ENCODE assay signal across 20 cellular contexts in the genomic region with DNA sequence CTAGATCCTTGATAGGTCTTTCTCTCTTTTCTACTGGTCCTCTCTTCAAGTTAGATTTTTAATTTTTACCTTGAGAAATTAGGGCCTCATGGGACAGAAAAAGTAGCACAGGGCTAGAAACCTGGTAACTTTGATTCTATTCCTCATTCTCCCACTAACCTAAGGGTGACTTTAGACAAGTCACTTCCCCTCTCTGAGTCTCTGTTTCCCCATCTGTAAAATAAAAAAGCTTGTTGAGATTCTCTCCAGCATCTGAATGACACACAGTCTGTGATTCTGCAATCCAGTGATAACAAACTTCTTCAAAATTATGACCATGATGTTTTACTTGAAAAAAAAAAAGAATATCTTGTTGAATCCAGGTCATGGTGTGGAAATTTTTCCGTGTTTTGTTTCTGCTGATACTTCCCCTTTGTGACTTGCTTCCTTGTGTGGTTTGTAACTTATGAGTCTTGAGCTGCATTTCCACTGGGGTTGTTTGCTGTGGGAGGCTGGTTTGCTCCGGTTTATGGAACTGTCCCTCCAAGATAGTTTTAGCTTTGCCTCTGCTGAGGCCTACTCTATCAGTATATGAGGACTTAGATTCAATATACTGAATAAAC. TPM values are rescaled to one million over a fixed set of nuclear protein-coding genes. Genes with fewer than 3 reads are reported as not detected.
DNase-seq lines count a peak whose midpoint lies in the region; ATAC-seq and TF ChIP-seq lines count a peak whose summit lies in the region.
"Had no signal": no experiment of that assay in that cellular context is flagged by ENCODE, and none has a peak within 500 bp of the region (broad histone marks: within the 10 kb centered on the region; RNA-seq: fewer than 3 reads in every experiment).

No MANE protein-coding gene starts in this region.

- CTCF ChIA-PET in CD4-positive, alpha-beta T cell (lab: Charles Lee): interaction anchor here (0.8 to 1.5 kb wide), 2 partner anchors 10 to 33 kb away, joined by 4 read pairs; no protein-coding TSS in a partner anchor

- H3K4me3 ChIP-seq in heart left ventricle (no peak overlapping the region), SJSA1 (no peak overlapping the region), lung (no peak overlapping the region), upper lobe of right lung (no peak overlapping the region)
- H3K4me3 ChIP-seq: HAP-1, neural progenitor cell had no signal

- H3K36me3 ChIP-seq in heart left ventricle: no peaks in the 10 kb centered on the region
- H3K36me3 ChIP-seq in SJSA1: no peaks in the 10 kb centered on the region
- no peaks in the 10 kb centered on the region for H3K36me3 ChIP-seq in lung (ENCODE audit: control insufficient read depth in 2 of 2, insufficient read depth in 2 of 2, low read length in 2 of 2)
- no peaks in the 10 kb centered on the region for H3K36me3 ChIP-seq in upper lobe of right lung
- H3K36me3 ChIP-seq: HAP-1, neural progenitor cell, WERI-Rb-1 had no signal

- H3K9me3 Mint-ChIP-seq in CD4-positive, alpha-beta T cell: no peaks in the 10 kb centered on the region
- H3K9me3 Mint-ChIP-seq: stimulated activated naive CD8-positive, alpha-beta T cell treated with anti-CD3 and anti-CD28 coated beads, Interleukin-15, Interleukin-2, amounts not matched to agents 100 ng/mL and 50 ng/mL, for 24 hours had no signal

- no peaks in the 10 kb centered on the region for H3K36me3 Mint-ChIP-seq in CD4-positive, alpha-beta T cell (ENCODE audit: low read depth)
- H3K36me3 Mint-ChIP-seq: neural progenitor cell had no signal

- H3K9me3 ChIP-seq in heart left ventricle: no peaks in the 10 kb centered on the region
- no peaks in the 10 kb centered on the region for H3K9me3 ChIP-seq in SJSA1 (replicated peaks)
- H3K9me3 ChIP-seq in lung (ENCODE audit: control insufficient read depth in 2 of 2, insufficient read depth in 1 of 2, low read length in 1 of 2): peaks cover 0 to 4% of the 10 kb centered on the region in 2 donors
- H3K9me3 ChIP-seq in upper lobe of right lung: no peaks in the 10 kb centered on the region
- H3K9me3 ChIP-seq in CD4-positive, alpha-beta T cell (ENCODE audit: control insufficient read depth, low read length): no peaks in the 10 kb centered on the region
- H3K9me3 ChIP-seq: HAP-1 had no signal

- no peak for TF ChIP-seq CTCF in heart left ventricle (IDR thresholded peaks at IDR 0.05)
- TF ChIP-seq CTCF in lung (IDR thresholded peaks at IDR 0.05; ENCODE audit: control extremely low read depth, extremely low read depth): no peak
- TF ChIP-seq CTCF in upper lobe of right lung (IDR thresholded peaks at IDR 0.05): no peak
- TF ChIP-seq CTCF in CD4-positive, alpha-beta T cell (IDR thresholded peaks at IDR 0.05): no peak

- DNase-seq in heart left ventricle: no peak
- DNase-seq in cardiac septum (ENCODE audit: low spot score): no peak
- no peak for DNase-seq in SJSA1 (ENCODE audit: low read depth in 1 of 2, low spot score in 2 of 2)
- DNase-seq in lung (ENCODE audit: low spot score): no peak
- DNase-seq in upper lobe of right lung: no peak
- no peak for DNase-seq in amygdala (lab: John Stamatoyannopoulos, UW)
- no peak for DNase-seq in CD4-positive, alpha-beta T cell
- DNase-seq: activated CD8-positive, alpha-beta memory T cell treated with anti-CD3 and anti-CD28 coated beads, Interleukin-2, amount 50 U/mL, for 48 hours; activated naive CD4-positive, alpha-beta T cell treated with Interleukin-2 at 50 U/mL for 16 hours; effector CD4-positive, alpha-beta T cell; NCI-H1092 treated with DMSO at 0.1 percent for 48 hours; right cardiac atrium; SW 1271; WERI-Rb-1 had no signal

- H3K27ac Mint-ChIP-seq in CD4-positive, alpha-beta T cell: no peak overlapping the region
- H3K27ac Mint-ChIP-seq: neural progenitor cell; stimulated activated naive CD8-positive, alpha-beta T cell treated with anti-CD3 and anti-CD28 coated beads, Interleukin-15, Interleukin-2, amounts not matched to agents 100 ng/mL and 50 ng/mL, for 24 hours had no signal

- 70 to 78% (median 77%) methylated on average over 2 of the region's 2 CpGs for WGBS in heart left ventricle, 4 donors
- whole genome bisulfite sequencing in lung, 2 donors: 33 to 60% methylated on average over 2 of the region's 2 CpGs

- no peak overlapping the region for H3K4me3 Mint-ChIP-seq in CD4-positive, alpha-beta T cell
- H3K4me3 Mint-ChIP-seq: neural progenitor cell; stimulated activated naive CD8-positive, alpha-beta T cell treated with anti-CD3 and anti-CD28 coated beads, Interleukin-15, Interleukin-2, amounts not matched to agents 100 ng/mL and 50 ng/mL, for 24 hours had no signal

- H3K4me1 Mint-ChIP-seq in CD4-positive, alpha-beta T cell (ENCODE audit: low read depth): peaks cover 2% of the 10 kb centered on the region
- H3K4me1 Mint-ChIP-seq: neural progenitor cell had no signal

- H3K27me3 ChIP-seq in heart left ventricle (no peaks in the 10 kb centered on the region), SJSA1 (replicated peaks) (no peaks in the 10 kb centered on the region), lung (ENCODE audit: control insufficient read depth, insufficient read depth) (no peaks in the 10 kb centered on the region), upper lobe of right lung (no peaks in the 10 kb centered on the region)
- no peaks in the 10 kb centered on the region for H3K27me3 ChIP-seq in CD4-positive, alpha-beta T cell (ENCODE audit: control insufficient read depth, insufficient read depth, low read length)
- H3K27me3 ChIP-seq: neural progenitor cell had no signal

- POLR2A ChIA-PET in CD4-positive, alpha-beta T cell (lab: Charles Lee): interaction anchor here (0.5 kb wide), 1 partner anchor 8 kb away, joined by 3 read pairs; no protein-coding TSS in a partner anchor

- TF ChIP-seq POLR2A in heart left ventricle (IDR thresholded peaks at IDR 0.05): no peak

- ATAC-seq in heart left ventricle (peak in 3 of 4 donors; percentile 13 to 47 (median 31)), lung (ENCODE audit: insufficient read depth, low FRiP score) (peak; percentile 44), upper lobe of right lung (peak; percentile 72), GM18511 (IDR thresholded peaks at IDR 0.05; ENCODE audit: unreplicated experiment) (no peak)
- ATAC-seq in CD4-positive, alpha-beta T cell (ENCODE audit: poor library complexity): no peak

- peaks cover 0 to 79% (median 10%) of the 10 kb centered on the region in 12 donors for H3K4me1 ChIP-seq in heart left ventricle
- peaks cover 36% of the 10 kb centered on the region for H3K4me1 ChIP-seq in SJSA1 (replicated peaks)
- H3K4me1 ChIP-seq in lung (ENCODE audit: control insufficient read depth in 2 of 2, insufficient read depth in 2 of 2, low read length in 2 of 2): no peaks in the 10 kb centered on the region
- peaks cover 45% of the 10 kb centered on the region for H3K4me1 ChIP-seq in upper lobe of right lung
- H3K4me1 ChIP-seq: HAP-1, neural progenitor cell had no signal

- H3K27me3 Mint-ChIP-seq in CD4-positive, alpha-beta T cell: no peaks in the 10 kb centered on the region

- intact Hi-C loops in heart left ventricle (cut with DNase I) (loop anchor here in 1 of 10 donors (5.0 kb wide), 1 partner anchor 60 kb away; no protein-coding TSS in a partner anchor), cardiac septum (cut with DNase I) (no loop called here), upper lobe of right lung (cut with DNase I) (no loop called here)
- intact Hi-C loops in CD4-positive, alpha-beta T cell (cut with DNase I, micrococcal nuclease): no loop called here

- H3K27ac ChIP-seq in heart left ventricle (peak overlapping the region in 7 of 12 donors; percentile 4 to 86 (median 61)), SJSA1 (peak overlapping the region; percentile 62), lung (ENCODE audit: low read depth in 1 of 2, low read length in 1 of 2) (no peak overlapping the region), upper lobe of right lung (peak overlapping the region; percentile 67)
- H3K27ac ChIP-seq in CD4-positive, alpha-beta T cell (ENCODE audit: low read depth, low read length): no peak overlapping the region
- H3K27ac ChIP-seq: 22Rv1, neural progenitor cell, WERI-Rb-1 had no signal

RNA-seq across cellular contexts. Expression of gene MPEG1, which starts 9.8 kb away (rescaled TPM):
- 10 to 100 TPM in 3 of 9 donors, 1 to 10 TPM in 6; 2.8 to 78.6 (median 7.1) TPM for total RNA-seq in heart left ventricle
- 1 to 10 TPM; 1.4 to 3.6 TPM for polyA plus RNA-seq in heart left ventricle
- total RNA-seq in cardiac septum: 4.3 TPM
- not detected in 2 replicates for total RNA-seq in SJSA1 (2014; rRNA removed; shearing (Covaris generic))
- 10 to 100 TPM; 28.1 to 45.6 TPM for total RNA-seq in lung
- polyA plus RNA-seq in lung: 10 to 100 TPM in 1 of 2 donors, 1 to 10 TPM in 1; 7.0 to 63.5 TPM
- total RNA-seq in upper lobe of right lung: 34.1 TPM
- total RNA-seq in CD4-positive, alpha-beta T cell: 1 to 10 TPM; 2.8 to 2.9 TPM
- total RNA-seq: bronchial epithelial cell had no signal

RNA-seq across cellular contexts. Expression of gene DTX4, which starts 50.6 kb away (rescaled TPM):
- 1 to 10 TPM in 8 of 9 donors, under 1 TPM in 1; 0.74 to 6.8 (median 2.1) TPM for total RNA-seq in heart left ventricle
- 1 to 10 TPM in 1 of 2 donors, under 1 TPM in 1; 0.76 to 1.1 TPM for polyA plus RNA-seq in heart left ventricle
- total RNA-seq in cardiac septum: 1.5 TPM
- 4.1 and 7.6 TPM in 2 replicates for total RNA-seq in SJSA1 (2014; rRNA removed; shearing (Covaris generic))
- 10 to 100 TPM; 44.6 to 51.6 TPM for total RNA-seq in lung
- polyA plus RNA-seq in lung: 10 to 100 TPM; 14.7 to 25.0 TPM
- total RNA-seq in upper lobe of right lung: 43.1 TPM
- total RNA-seq in CD4-positive, alpha-beta T cell: 1 to 10 TPM in 1 of 2 experiments, under 1 TPM in 1; 0.93 to 1.0 TPM

Comparison
In these comparisons a context has a peak if more than half of its experiments do, and no peak if none do; other contexts are left out.
1. ATAC-seq: peak in heart left ventricle (3 of 4), lung (single experiment) and upper lobe of right lung (single experiment); none in CD4-positive, alpha-beta T cell (single experiment) and GM18511 (single experiment).
2. H3K27ac ChIP-seq: peak in heart left ventricle (7 of 12), SJSA1 (single experiment) and upper lobe of right lung (single experiment); none in lung (0 of 2) and CD4-positive, alpha-beta T cell (single experiment).